ENCODE assay signal across 8 cellular contexts in the genomic region with DNA sequence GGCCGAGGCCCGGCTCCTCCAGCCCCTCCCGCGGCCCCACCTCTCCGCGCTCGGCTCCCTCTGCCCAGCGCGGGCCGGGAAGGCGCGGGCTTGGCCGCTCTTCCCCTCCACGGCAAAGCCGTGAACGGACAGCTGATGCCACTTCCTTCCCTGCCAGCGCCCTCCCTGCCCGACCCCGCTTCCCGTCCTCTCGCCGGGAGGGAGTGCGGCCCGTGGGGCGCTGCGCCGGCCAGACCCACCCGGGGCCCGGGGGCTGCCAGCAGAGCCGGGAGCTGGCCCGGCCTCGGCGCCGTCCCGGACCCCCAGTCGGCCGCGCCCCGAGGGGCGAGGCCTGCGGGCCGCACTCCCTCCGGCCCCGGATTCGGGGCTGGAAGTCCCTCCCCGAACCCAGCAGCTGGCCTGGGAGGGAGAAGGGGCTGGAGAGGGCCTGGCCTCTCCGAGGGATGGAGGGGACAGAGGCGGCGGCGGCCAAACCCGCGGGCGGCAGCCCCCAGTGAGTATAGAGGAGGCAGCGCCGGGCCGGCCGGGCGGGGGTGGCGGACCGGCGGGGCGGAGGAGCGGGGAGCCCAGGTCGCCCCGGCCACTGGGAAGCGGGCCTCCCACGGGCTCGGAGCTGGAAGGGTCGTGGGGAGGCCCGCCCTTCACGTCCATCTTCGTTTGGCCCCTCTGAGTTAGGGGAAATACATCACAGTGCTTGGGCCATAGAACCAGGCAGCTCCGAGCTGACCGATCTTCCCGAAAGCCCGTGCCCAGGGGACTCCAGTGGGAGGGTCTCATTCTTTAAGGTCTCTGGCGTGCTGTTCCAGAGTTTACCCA. TPM values are rescaled to one million over a fixed set of nuclear protein-coding genes. Genes with fewer than 3 reads are reported as not detected.
DNase-seq lines count a peak whose midpoint lies in the region; ATAC-seq and TF ChIP-seq lines count a peak whose summit lies in the region.

A gene with protein sequence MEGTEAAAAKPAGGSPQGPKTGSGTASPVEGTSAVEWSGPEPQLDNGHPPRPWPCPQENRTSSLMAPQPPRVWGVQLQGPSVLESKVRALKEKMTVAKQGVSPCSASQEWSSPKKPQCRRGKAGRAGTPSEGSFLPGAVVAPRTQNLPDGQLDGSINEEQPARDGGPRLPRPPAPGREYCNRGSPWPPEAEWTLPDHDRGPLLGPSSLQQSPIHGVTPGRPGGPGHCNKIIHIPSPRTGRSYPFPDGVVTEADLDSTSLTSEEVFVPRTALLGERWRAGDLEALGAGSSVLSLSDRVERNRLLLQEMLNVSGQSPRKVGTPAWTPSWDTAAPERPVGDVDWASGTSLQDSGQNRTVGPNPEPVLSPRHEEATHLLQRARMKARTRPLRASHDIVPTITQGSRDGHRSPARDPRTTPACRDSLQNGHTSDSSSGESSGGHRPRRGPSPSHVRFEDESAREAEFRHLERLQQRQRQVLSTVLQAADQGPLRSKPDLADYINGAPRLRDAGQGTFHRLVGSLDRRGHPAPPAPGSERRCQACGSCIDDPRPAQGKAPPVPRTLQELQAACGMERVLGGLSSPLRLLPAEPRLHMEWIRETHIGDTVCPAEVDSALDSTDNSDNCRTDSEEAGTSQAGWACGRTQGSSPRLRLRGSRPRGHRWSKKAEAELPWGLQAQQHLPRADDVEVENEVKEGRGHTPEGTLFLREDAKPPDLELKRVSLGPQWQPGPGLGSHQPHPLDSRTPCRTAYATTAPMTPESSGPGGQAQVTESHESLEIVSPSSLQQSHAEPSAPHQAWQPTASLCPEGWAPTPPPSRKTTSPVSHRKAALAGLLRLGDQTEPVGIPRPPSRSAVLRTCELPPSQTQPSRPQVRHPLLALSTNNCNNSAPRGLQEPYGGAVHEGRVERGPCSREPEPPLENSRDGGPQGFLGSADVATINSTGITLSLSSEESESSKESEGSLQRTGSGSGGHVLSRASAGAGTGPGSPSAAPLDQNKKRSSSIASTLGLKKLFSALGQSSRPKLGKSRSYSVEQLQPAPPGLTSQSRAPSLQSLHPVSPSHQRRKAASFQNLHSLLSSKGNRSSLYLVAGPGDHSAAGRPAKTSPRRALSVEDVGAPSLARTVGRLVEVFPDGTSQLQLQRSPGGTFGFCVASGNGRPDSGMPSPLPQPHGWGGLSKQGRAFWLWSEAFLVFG (plus strand): TSS at position 97 of the 816 bp plus-strand sequence. CDS start 347 bp downstream, at position 444.

- TF ChIP-seq CTCF in coronary artery (IDR thresholded peaks at IDR 0.05) = no peak
- no peak for TF ChIP-seq CTCF in left lung (IDR thresholded peaks at IDR 0.05)

- H3K9ac ChIP-seq in ES-I3 (ENCODE audit: low read depth, low read length) (peak within 1 kb of the TSS; percentile 93), subcutaneous abdominal adipose tissue (ENCODE audit: low read length in 5 of 5) (peak within 1 kb of the TSS in 4 of 5 donors; percentile 61 to 77 (median 74))

- H3K27ac ChIP-seq in coronary artery (peak within 1 kb of the TSS; percentile 70 to 89), left lung (peak within 1 kb of the TSS; percentile 75 to 87), subcutaneous abdominal adipose tissue (ENCODE audit: low read depth, low read length) (peak within 1 kb of the TSS; percentile 57)

- H3K36me3 ChIP-seq in ES-I3 (ENCODE audit: insufficient read depth, low read length) (no peaks in the 10 kb centered on the region), left lung (no peaks in the 10 kb centered on the region), subcutaneous abdominal adipose tissue (ENCODE audit: control insufficient read depth in 5 of 5, insufficient read depth in 5 of 5, low read length in 5 of 5) (peaks cover 0 to 20% (median 13%) of the 10 kb centered on the region in 5 donors)

- intact Hi-C loops in left lung (cut with DNase I) = no loop called here

- DNase-seq in HuH-7 (ENCODE audit: low spot score) (peak; percentile 50), coronary artery (ENCODE audit: low spot score) (peak; percentile 74), left lung (peak; percentile 33 to 84), T-helper 9 cell (no peak)
- DNase-seq in central memory CD4-positive, alpha-beta T cell = no peak

- ATAC-seq in left lung (peak; percentile 74), GM19455 (IDR thresholded peaks at IDR 0.05; ENCODE audit: unreplicated experiment) (no peak)

- H3K4me1 ChIP-seq in ES-I3 (ENCODE audit: insufficient read depth, low read length) = no peaks in the 10 kb centered on the region
- H3K4me1 ChIP-seq in left lung = peaks cover 0 to 24% of the 10 kb centered on the region in 2 donors
- peaks cover 0 to 21% (median 16%) of the 10 kb centered on the region in 5 donors for H3K4me1 ChIP-seq in subcutaneous abdominal adipose tissue (ENCODE audit: control insufficient read depth in 5 of 5, insufficient read depth in 5 of 5, low read length in 5 of 5)

- H3K4me3 ChIP-seq in coronary artery (peak within 1 kb of the TSS; percentile 82), left lung (peak within 1 kb of the TSS; percentile 52 to 54), subcutaneous abdominal adipose tissue (ENCODE audit: low read depth in 1 of 5, low read length in 5 of 5) (peak within 1 kb of the TSS; percentile 73 to 85 (median 76))

- H3K9me3 ChIP-seq in ES-I3 (ENCODE audit: control insufficient read depth, insufficient read depth, low read length) (no peaks in the 10 kb centered on the region), left lung (no peaks in the 10 kb centered on the region), subcutaneous abdominal adipose tissue (ENCODE audit: control insufficient read depth in 5 of 5, low read length in 5 of 5) (no peaks in the 10 kb centered on the region)

- H3K27me3 ChIP-seq in left lung (peaks cover 14 to 49% of the 10 kb centered on the region in 2 donors), subcutaneous abdominal adipose tissue (ENCODE audit: control insufficient read depth in 5 of 5, insufficient read depth in 4 of 5, low read length in 5 of 5) (no peaks in the 10 kb centered on the region)

RNA-seq across cellular contexts. Expression of the gene that starts here (rescaled TPM):
- 1 to 10 TPM; 3.6 to 5.1 TPM for total RNA-seq in left lung

Comparison
In these comparisons a context has a peak if more than half of its experiments do, and no peak if none do; other contexts are left out.
1. DNase-seq: peak in HuH-7 (single experiment), coronary artery (single experiment) and left lung (2 of 2); none in central memory CD4-positive, alpha-beta T cell (single experiment) and T-helper 9 cell (single experiment).
2. Peak in every context shown above with its lines, with median percentiles within 50 percentile points of each other: H3K27ac ChIP-seq and H3K4me3 ChIP-seq.